In the genomic region with DNA sequence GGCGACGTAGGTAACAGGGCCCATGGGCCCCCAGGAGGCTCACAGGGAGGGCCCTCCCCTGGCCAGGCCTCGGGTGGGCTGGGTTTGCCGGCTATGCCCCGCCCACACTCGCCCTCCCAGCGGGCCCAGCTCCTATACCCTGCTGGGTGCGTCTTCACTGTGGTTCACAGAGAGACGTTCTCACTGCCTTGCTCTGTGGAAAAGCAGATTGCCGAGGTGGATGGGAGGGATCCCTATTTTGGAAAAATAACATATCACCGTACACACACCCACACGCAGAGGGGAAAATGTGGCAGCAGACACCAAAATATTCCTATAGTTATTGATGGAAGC, we compare ENCODE assay signal across 1 cellular context.
TF ChIP-seq lines count a peak whose summit lies in the region.

No MANE protein-coding gene starts in this region.

TF ChIP-seq in HepG2, 621 proteins besides CTCF, POLR2A, EP300 and RAD21 (continued from another document and continues in another):
- TF ChIP-seq, protein P1, sequence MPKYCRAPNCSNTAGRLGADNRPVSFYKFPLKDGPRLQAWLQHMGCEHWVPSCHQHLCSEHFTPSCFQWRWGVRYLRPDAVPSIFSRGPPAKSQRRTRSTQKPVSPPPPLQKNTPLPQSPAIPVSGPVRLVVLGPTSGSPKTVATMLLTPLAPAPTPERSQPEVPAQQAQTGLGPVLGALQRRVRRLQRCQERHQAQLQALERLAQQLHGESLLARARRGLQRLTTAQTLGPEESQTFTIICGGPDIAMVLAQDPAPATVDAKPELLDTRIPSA (CRISPR knock-in tag; IDR thresholded peaks at IDR 0.05; ENCODE audit: borderline replicate concordance) = no peak
- TF ChIP-seq, protein P2, sequence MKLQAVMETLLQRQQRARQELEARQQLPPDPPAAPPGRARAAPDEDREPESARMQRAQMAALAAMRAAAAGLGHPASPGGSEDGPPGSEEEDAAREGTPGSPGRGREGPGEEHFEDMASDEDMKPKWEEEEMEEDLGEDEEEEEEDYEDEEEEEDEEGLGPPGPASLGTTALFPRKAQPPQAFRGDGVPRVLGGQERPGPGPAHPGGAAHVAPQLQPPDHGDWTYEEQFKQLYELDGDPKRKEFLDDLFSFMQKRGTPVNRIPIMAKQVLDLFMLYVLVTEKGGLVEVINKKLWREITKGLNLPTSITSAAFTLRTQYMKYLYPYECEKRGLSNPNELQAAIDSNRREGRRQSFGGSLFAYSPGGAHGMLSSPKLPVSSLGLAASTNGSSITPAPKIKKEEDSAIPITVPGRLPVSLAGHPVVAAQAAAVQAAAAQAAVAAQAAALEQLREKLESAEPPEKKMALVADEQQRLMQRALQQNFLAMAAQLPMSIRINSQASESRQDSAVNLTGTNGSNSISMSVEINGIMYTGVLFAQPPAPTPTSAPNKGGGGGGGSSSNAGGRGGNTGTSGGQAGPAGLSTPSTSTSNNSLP (IDR thresholded peaks at IDR 0.05; ENCODE audit: low read depth, low read length) = no peak
- no peak for TF ChIP-seq SETDB1 (CRISPR knock-in tag; IDR thresholded peaks at IDR 0.05; ENCODE audit: borderline replicate concordance)
- TF ChIP-seq NFIC (IDR thresholded peaks at IDR 0.05; ENCODE audit: low read length) = no peak
- TF ChIP-seq, protein P3, sequence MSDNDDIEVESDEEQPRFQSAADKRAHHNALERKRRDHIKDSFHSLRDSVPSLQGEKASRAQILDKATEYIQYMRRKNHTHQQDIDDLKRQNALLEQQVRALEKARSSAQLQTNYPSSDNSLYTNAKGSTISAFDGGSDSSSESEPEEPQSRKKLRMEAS (IDR thresholded peaks at IDR 0.05) = 0 out of 2 replicates have a peak, but pooled peaks have one; percentile 14
- TF ChIP-seq SRF (IDR thresholded peaks at IDR 0.05; ENCODE audit: low read depth, low read length) = no peak
- TF ChIP-seq, protein P4, sequence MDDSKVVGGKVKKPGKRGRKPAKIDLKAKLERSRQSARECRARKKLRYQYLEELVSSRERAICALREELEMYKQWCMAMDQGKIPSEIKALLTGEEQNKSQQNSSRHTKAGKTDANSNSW (CRISPR knock-in tag; IDR thresholded peaks at IDR 0.05; ENCODE audit: borderline replicate concordance) = no peak
- TF ChIP-seq KLF13 (CRISPR knock-in tag; IDR thresholded peaks at IDR 0.05) = no peak
- no peak for TF ChIP-seq MBNL3 (CRISPR knock-in tag; conservative IDR thresholded peaks at IDR 0.05)
- TF ChIP-seq SIX1 (CRISPR knock-in tag; IDR thresholded peaks at IDR 0.05; ENCODE audit: borderline replicate concordance) = no peak
- peak; percentile 30; the same call in 1 of the 2 replicates for TF ChIP-seq PHF8 (CRISPR knock-in tag; IDR thresholded peaks at IDR 0.05)
- TF ChIP-seq KLF11 (CRISPR knock-in tag; IDR thresholded peaks at IDR 0.05) = no peak
- TF ChIP-seq TCF12 (IDR thresholded peaks at IDR 0.05) = no peak
- no peak for TF ChIP-seq TCF12 (CRISPR knock-in tag; IDR thresholded peaks at IDR 0.05)
- TF ChIP-seq RBFOX2 (IDR thresholded peaks at IDR 0.05; ENCODE audit: low read depth, low read length) = no peak
- TF ChIP-seq NFYB (CRISPR knock-in tag; IDR thresholded peaks at IDR 0.05) = no peak
- TF ChIP-seq, protein P5, sequence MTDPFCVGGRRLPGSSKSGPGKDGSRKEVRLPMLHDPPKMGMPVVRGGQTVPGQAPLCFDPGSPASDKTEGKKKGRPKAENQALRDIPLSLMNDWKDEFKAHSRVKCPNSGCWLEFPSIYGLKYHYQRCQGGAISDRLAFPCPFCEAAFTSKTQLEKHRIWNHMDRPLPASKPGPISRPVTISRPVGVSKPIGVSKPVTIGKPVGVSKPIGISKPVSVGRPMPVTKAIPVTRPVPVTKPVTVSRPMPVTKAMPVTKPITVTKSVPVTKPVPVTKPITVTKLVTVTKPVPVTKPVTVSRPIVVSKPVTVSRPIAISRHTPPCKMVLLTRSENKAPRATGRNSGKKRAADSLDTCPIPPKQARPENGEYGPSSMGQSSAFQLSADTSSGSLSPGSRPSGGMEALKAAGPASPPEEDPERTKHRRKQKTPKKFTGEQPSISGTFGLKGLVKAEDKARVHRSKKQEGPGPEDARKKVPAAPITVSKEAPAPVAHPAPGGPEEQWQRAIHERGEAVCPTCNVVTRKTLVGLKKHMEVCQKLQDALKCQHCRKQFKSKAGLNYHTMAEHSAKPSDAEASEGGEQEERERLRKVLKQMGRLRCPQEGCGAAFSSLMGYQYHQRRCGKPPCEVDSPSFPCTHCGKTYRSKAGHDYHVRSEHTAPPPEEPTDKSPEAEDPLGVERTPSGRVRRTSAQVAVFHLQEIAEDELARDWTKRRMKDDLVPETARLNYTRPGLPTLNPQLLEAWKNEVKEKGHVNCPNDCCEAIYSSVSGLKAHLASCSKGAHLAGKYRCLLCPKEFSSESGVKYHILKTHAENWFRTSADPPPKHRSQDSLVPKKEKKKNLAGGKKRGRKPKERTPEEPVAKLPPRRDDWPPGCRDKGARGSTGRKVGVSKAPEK (CRISPR knock-in tag; IDR thresholded peaks at IDR 0.05; ENCODE audit: borderline replicate concordance) = no peak
- TF ChIP-seq, protein P6, sequence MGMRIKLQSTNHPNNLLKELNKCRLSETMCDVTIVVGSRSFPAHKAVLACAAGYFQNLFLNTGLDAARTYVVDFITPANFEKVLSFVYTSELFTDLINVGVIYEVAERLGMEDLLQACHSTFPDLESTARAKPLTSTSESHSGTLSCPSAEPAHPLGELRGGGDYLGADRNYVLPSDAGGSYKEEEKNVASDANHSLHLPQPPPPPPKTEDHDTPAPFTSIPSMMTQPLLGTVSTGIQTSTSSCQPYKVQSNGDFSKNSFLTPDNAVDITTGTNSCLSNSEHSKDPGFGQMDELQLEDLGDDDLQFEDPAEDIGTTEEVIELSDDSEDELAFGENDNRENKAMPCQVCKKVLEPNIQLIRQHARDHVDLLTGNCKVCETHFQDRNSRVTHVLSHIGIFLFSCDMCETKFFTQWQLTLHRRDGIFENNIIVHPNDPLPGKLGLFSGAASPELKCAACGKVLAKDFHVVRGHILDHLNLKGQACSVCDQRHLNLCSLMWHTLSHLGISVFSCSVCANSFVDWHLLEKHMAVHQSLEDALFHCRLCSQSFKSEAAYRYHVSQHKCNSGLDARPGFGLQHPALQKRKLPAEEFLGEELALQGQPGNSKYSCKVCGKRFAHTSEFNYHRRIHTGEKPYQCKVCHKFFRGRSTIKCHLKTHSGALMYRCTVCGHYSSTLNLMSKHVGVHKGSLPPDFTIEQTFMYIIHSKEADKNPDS (CRISPR knock-in tag; IDR thresholded peaks at IDR 0.05) = no peak
- no peak for TF ChIP-seq FOXA3 (CRISPR knock-in tag; IDR thresholded peaks at IDR 0.05)
- TF ChIP-seq SMC3 (IDR thresholded peaks at IDR 0.05; ENCODE audit: low read length) = no peak
- no peak for TF ChIP-seq SALL2 (CRISPR knock-in tag; IDR thresholded peaks at IDR 0.05)
- TF ChIP-seq HNF4G (IDR thresholded peaks at IDR 0.05; ENCODE audit: borderline replicate concordance, low read depth, low read length) = no peak
- no peak for TF ChIP-seq HNF4G (CRISPR knock-in tag; IDR thresholded peaks at IDR 0.05; ENCODE audit: borderline replicate concordance, low read depth)
- TF ChIP-seq, protein P7, sequence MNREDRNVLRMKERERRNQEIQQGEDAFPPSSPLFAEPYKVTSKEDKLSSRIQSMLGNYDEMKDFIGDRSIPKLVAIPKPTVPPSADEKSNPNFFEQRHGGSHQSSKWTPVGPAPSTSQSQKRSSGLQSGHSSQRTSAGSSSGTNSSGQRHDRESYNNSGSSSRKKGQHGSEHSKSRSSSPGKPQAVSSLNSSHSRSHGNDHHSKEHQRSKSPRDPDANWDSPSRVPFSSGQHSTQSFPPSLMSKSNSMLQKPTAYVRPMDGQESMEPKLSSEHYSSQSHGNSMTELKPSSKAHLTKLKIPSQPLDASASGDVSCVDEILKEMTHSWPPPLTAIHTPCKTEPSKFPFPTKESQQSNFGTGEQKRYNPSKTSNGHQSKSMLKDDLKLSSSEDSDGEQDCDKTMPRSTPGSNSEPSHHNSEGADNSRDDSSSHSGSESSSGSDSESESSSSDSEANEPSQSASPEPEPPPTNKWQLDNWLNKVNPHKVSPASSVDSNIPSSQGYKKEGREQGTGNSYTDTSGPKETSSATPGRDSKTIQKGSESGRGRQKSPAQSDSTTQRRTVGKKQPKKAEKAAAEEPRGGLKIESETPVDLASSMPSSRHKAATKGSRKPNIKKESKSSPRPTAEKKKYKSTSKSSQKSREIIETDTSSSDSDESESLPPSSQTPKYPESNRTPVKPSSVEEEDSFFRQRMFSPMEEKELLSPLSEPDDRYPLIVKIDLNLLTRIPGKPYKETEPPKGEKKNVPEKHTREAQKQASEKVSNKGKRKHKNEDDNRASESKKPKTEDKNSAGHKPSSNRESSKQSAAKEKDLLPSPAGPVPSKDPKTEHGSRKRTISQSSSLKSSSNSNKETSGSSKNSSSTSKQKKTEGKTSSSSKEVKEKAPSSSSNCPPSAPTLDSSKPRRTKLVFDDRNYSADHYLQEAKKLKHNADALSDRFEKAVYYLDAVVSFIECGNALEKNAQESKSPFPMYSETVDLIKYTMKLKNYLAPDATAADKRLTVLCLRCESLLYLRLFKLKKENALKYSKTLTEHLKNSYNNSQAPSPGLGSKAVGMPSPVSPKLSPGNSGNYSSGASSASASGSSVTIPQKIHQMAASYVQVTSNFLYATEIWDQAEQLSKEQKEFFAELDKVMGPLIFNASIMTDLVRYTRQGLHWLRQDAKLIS (CRISPR knock-in tag; IDR thresholded peaks at IDR 0.05) = no peak
- TF ChIP-seq MTF1 (CRISPR knock-in tag; IDR thresholded peaks at IDR 0.05) = no peak
- TF ChIP-seq ELF1 (CRISPR knock-in tag; IDR thresholded peaks at IDR 0.05) = no peak
- TF ChIP-seq NFIB (CRISPR knock-in tag; IDR thresholded peaks at IDR 0.05; ENCODE audit: borderline replicate concordance) = no peak
- no peak for TF ChIP-seq HNF4A (CRISPR knock-in tag; IDR thresholded peaks at IDR 0.05)
- no peak for TF ChIP-seq SP140L (CRISPR knock-in tag; IDR thresholded peaks at IDR 0.05; ENCODE audit: borderline replicate concordance)
- TF ChIP-seq, protein P8, sequence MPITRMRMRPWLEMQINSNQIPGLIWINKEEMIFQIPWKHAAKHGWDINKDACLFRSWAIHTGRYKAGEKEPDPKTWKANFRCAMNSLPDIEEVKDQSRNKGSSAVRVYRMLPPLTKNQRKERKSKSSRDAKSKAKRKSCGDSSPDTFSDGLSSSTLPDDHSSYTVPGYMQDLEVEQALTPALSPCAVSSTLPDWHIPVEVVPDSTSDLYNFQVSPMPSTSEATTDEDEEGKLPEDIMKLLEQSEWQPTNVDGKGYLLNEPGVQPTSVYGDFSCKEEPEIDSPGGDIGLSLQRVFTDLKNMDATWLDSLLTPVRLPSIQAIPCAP (CRISPR knock-in tag; IDR thresholded peaks at IDR 0.05; ENCODE audit: low read depth) = no peak
- TF ChIP-seq, protein P9, sequence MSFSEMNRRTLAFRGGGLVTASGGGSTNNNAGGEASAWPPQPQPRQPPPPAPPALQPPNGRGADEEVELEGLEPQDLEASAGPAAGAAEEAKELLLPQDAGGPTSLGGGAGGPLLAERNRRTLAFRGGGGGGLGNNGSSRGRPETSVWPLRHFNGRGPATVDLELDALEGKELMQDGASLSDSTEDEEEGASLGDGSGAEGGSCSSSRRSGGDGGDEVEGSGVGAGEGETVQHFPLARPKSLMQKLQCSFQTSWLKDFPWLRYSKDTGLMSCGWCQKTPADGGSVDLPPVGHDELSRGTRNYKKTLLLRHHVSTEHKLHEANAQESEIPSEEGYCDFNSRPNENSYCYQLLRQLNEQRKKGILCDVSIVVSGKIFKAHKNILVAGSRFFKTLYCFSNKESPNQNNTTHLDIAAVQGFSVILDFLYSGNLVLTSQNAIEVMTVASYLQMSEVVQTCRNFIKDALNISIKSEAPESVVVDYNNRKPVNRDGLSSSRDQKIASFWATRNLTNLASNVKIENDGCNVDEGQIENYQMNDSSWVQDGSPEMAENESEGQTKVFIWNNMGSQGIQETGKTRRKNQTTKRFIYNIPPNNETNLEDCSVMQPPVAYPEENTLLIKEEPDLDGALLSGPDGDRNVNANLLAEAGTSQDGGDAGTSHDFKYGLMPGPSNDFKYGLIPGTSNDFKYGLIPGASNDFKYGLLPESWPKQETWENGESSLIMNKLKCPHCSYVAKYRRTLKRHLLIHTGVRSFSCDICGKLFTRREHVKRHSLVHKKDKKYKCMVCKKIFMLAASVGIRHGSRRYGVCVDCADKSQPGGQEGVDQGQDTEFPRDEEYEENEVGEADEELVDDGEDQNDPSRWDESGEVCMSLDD (CRISPR knock-in tag; IDR thresholded peaks at IDR 0.05; ENCODE audit: borderline replicate concordance) = no peak
- TF ChIP-seq, protein P10, sequence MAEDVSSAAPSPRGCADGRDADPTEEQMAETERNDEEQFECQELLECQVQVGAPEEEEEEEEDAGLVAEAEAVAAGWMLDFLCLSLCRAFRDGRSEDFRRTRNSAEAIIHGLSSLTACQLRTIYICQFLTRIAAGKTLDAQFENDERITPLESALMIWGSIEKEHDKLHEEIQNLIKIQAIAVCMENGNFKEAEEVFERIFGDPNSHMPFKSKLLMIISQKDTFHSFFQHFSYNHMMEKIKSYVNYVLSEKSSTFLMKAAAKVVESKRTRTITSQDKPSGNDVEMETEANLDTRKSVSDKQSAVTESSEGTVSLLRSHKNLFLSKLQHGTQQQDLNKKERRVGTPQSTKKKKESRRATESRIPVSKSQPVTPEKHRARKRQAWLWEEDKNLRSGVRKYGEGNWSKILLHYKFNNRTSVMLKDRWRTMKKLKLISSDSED (CRISPR knock-in tag; IDR thresholded peaks at IDR 0.05) = no peak
- TF ChIP-seq, protein P11, sequence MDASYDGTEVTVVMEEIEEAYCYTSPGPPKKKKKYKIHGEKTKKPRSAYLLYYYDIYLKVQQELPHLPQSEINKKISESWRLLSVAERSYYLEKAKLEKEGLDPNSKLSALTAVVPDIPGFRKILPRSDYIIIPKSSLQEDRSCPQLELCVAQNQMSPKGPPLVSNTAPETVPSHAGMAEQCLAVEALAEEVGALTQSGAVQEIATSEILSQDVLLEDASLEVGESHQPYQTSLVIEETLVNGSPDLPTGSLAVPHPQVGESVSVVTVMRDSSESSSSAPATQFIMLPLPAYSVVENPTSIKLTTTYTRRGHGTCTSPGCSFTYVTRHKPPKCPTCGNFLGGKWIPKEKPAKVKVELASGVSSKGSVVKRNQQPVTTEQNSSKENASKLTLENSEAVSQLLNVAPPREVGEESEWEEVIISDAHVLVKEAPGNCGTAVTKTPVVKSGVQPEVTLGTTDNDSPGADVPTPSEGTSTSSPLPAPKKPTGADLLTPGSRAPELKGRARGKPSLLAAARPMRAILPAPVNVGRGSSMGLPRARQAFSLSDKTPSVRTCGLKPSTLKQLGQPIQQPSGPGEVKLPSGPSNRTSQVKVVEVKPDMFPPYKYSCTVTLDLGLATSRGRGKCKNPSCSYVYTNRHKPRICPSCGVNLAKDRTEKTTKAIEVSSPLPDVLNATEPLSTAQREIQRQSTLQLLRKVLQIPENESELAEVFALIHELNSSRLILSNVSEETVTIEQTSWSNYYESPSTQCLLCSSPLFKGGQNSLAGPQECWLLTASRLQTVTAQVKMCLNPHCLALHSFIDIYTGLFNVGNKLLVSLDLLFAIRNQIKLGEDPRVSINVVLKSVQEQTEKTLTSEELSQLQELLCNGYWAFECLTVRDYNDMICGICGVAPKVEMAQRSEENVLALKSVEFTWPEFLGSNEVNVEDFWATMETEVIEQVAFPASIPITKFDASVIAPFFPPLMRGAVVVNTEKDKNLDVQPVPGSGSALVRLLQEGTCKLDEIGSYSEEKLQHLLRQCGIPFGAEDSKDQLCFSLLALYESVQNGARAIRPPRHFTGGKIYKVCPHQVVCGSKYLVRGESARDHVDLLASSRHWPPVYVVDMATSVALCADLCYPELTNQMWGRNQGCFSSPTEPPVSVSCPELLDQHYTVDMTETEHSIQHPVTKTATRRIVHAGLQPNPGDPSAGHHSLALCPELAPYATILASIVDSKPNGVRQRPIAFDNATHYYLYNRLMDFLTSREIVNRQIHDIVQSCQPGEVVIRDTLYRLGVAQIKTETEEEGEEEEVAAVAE (CRISPR knock-in tag; IDR thresholded peaks at IDR 0.05; ENCODE audit: borderline replicate concordance) = no peak
- TF ChIP-seq ADNP (CRISPR knock-in tag; IDR thresholded peaks at IDR 0.05) = no peak
